In genomic region chr7:47452295-47452694, GRCh38 we compare ENCODE assay signal across 1 cellular context.
TF ChIP-seq lines count a peak whose summit lies in the region.

No MANE protein-coding gene starts in this region.

TF ChIP-seq in GM23338, 12 proteins besides CTCF, POLR2A, EP300 and RAD21 (continued from another document):
- TF ChIP-seq ZNF462 (CRISPR knock-in tag; IDR thresholded peaks at IDR 0.05) (no peak), JUNB (IDR thresholded peaks at IDR 0.05; ENCODE audit: unreplicated experiment) (no peak), ZNF331 (CRISPR knock-in tag; IDR thresholded peaks at IDR 0.05; ENCODE audit: low read depth) (no peak), ZNF114 (CRISPR knock-in tag; IDR thresholded peaks at IDR 0.05) (no peak), CREB1 (CRISPR knock-in tag; IDR thresholded peaks at IDR 0.05; ENCODE audit: low read depth) (no peak), POLR2AphosphoS5 (IDR thresholded peaks at IDR 0.05; ENCODE audit: low read depth) (no peak), EZH2phosphoT487 (IDR thresholded peaks at IDR 0.05; ENCODE audit: unreplicated experiment) (no peak), STAT1 (IDR thresholded peaks at IDR 0.05; ENCODE audit: unreplicated experiment) (no peak), EZH2 (IDR thresholded peaks at IDR 0.05; ENCODE audit: low read depth, unreplicated experiment) (no peak)
- TF ChIP-seq, protein P1, sequence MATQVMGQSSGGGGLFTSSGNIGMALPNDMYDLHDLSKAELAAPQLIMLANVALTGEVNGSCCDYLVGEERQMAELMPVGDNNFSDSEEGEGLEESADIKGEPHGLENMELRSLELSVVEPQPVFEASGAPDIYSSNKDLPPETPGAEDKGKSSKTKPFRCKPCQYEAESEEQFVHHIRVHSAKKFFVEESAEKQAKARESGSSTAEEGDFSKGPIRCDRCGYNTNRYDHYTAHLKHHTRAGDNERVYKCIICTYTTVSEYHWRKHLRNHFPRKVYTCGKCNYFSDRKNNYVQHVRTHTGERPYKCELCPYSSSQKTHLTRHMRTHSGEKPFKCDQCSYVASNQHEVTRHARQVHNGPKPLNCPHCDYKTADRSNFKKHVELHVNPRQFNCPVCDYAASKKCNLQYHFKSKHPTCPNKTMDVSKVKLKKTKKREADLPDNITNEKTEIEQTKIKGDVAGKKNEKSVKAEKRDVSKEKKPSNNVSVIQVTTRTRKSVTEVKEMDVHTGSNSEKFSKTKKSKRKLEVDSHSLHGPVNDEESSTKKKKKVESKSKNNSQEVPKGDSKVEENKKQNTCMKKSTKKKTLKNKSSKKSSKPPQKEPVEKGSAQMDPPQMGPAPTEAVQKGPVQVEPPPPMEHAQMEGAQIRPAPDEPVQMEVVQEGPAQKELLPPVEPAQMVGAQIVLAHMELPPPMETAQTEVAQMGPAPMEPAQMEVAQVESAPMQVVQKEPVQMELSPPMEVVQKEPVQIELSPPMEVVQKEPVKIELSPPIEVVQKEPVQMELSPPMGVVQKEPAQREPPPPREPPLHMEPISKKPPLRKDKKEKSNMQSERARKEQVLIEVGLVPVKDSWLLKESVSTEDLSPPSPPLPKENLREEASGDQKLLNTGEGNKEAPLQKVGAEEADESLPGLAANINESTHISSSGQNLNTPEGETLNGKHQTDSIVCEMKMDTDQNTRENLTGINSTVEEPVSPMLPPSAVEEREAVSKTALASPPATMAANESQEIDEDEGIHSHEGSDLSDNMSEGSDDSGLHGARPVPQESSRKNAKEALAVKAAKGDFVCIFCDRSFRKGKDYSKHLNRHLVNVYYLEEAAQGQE (IDR thresholded peaks at IDR 0.05; ENCODE audit: unreplicated experiment), result no peak
- TF ChIP-seq, protein P2, sequence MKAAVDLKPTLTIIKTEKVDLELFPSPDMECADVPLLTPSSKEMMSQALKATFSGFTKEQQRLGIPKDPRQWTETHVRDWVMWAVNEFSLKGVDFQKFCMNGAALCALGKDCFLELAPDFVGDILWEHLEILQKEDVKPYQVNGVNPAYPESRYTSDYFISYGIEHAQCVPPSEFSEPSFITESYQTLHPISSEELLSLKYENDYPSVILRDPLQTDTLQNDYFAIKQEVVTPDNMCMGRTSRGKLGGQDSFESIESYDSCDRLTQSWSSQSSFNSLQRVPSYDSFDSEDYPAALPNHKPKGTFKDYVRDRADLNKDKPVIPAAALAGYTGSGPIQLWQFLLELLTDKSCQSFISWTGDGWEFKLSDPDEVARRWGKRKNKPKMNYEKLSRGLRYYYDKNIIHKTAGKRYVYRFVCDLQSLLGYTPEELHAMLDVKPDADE (IDR thresholded peaks at IDR 0.05), result no peak
TF ChIP-seq in GM23338: peak in this region for 0.
